8 cellular contexts compared by ENCODE assay signal in genomic region chr18:34866739-34867138, GRCh38.
A peak's percentile ranks its signal among the peaks of the same experiment; 100 is the strongest.
DNase-seq lines count a peak whose midpoint lies in the region; ATAC-seq and TF ChIP-seq lines count a peak whose summit lies in the region.
"Had no signal": no experiment of that assay in that cellular context is flagged by ENCODE, and none has a peak within 500 bp of the region (broad histone marks: within the 10 kb centered on the region; RNA-seq: fewer than 3 reads in every experiment).

No MANE protein-coding gene starts in this region.

- no peaks in the 10 kb centered on the region for H4K20me1 ChIP-seq in neural cell (ENCODE audit: insufficient read depth)

- H3K4me2 ChIP-seq in neural cell (ENCODE audit: low read length): no peak overlapping the region

- no peaks in the 10 kb centered on the region for H3K9me2 ChIP-seq in neural cell (ENCODE audit: insufficient read depth, low read length)

- no peak overlapping the region for H2AFZ ChIP-seq in neural cell (ENCODE audit: low read depth, low read length)

- no peak overlapping the region for H3K9ac ChIP-seq in neural cell (ENCODE audit: low read length)

- H3K9me3 ChIP-seq in neural cell (ENCODE audit: low read length): no peaks in the 10 kb centered on the region
- H3K9me3 ChIP-seq: MG63 had no signal

- intact Hi-C loops in sciatic nerve (cut with DNase I): no loop called here

- TF ChIP-seq CTCF in cardiac fibroblast (IDR thresholded peaks at IDR 0.05; ENCODE audit: low read depth, low read length) (peak; percentile 61), neural cell (IDR thresholded peaks at IDR 0.05; ENCODE audit: poor library complexity, severe bottlenecking) (peak; percentile 39)

- no peaks in the 10 kb centered on the region for H3F3A ChIP-seq in neural cell (ENCODE audit: insufficient read depth, low read length, poor library complexity, severe bottlenecking)

- no peaks in the 10 kb centered on the region for H3K79me2 ChIP-seq in neural cell (replicated peaks; ENCODE audit: insufficient read depth, low read length)

- H3K36me3 ChIP-seq in neural cell (ENCODE audit: insufficient read depth, low read length): no peaks in the 10 kb centered on the region
- H3K36me3 ChIP-seq: MG63 had no signal

- no peak overlapping the region for H3K4me3 ChIP-seq in cardiac fibroblast (replicated peaks in 1 of 2; ENCODE audit: low read depth in 2 of 2, low read length in 2 of 2)
- H3K4me3 ChIP-seq in neural cell (ENCODE audit: low read length): no peak overlapping the region
- H3K4me3 ChIP-seq: MG63 had no signal

- H3K27ac ChIP-seq in neural cell (ENCODE audit: low read length): peak overlapping the region; percentile 34

- no peak for ATAC-seq in sciatic nerve

- H3K27me3 ChIP-seq in neural cell (ENCODE audit: insufficient read depth, low read depth, low read length): no peaks in the 10 kb centered on the region
- H3K27me3 ChIP-seq: MG63 had no signal

- peak; percentile 17 for DNase-seq in EL
- peak; percentile 34 to 42 for DNase-seq in cardiac fibroblast (ENCODE audit: low read depth in 2 of 2)
- no peak for DNase-seq in nucleus accumbens (lab: John Stamatoyannopoulos, UW)
- no peak for DNase-seq in sciatic nerve (ENCODE audit: low spot score)
- DNase-seq in NCI-H446 treated with DMSO at 0.1 percent for 48 hours (lab: John Stamatoyannopoulos, UW): no peak
- DNase-seq: MG63 had no signal

- TF ChIP-seq EP300 in Ishikawa (IDR thresholded peaks at IDR 0.05; ENCODE audit: borderline replicate concordance) (no peak), neural cell (conservative IDR thresholded peaks at IDR 0.05; ENCODE audit: poor library complexity, severe bottlenecking) (no peak)

- TF ChIP-seq RAD21 in Ishikawa (IDR thresholded peaks at IDR 0.05; ENCODE audit: low read depth) (peak; percentile 30), neural cell (conservative IDR thresholded peaks at IDR 0.05) (no peak)

TF ChIP-seq in Ishikawa, 13 proteins besides CTCF, POLR2A, EP300 and RAD21:
- TF ChIP-seq TEAD4 (IDR thresholded peaks at IDR 0.05) (no peak), CREB1 (IDR thresholded peaks at IDR 0.05; ENCODE audit: low read depth) (no peak), NFIC (IDR thresholded peaks at IDR 0.05) (no peak), TAF1 (IDR thresholded peaks at IDR 0.05; ENCODE audit: low read depth) (no peak), YY1 (IDR thresholded peaks at IDR 0.05; ENCODE audit: low read depth) (no peak)
TF ChIP-seq in Ishikawa: peak in this region for 0.

TF ChIP-seq in neural cell, 6 proteins besides CTCF, POLR2A, EP300 and RAD21:
- no peak for TF ChIP-seq TAF1 (IDR thresholded peaks at IDR 0.05; ENCODE audit: low read depth)
- peak; percentile 20 for TF ChIP-seq SMC3 (conservative IDR thresholded peaks at IDR 0.05; ENCODE audit: poor library complexity)
TF ChIP-seq in neural cell: peak in this region for 1.

Comparison
In these comparisons a context has a peak if more than half of its experiments do, and no peak if none do; other contexts are left out.
1. DNase-seq: peak in EL (single experiment) and cardiac fibroblast (2 of 2); none in nucleus accumbens (0 of 56), sciatic nerve (single experiment) and NCI-H446 treated with DMSO at 0.1 percent for 48 hours (single experiment).